10 cellular contexts compared by ENCODE assay signal in genomic region chr19:38394488-38394887, GRCh38. TPM values are rescaled to one million over a fixed set of nuclear protein-coding genes. Genes with fewer than 3 reads are reported as not detected.
DNase-seq lines count a peak whose midpoint lies in the region; ATAC-seq and TF ChIP-seq lines count a peak whose summit lies in the region.
"Had no signal": no experiment of that assay in that cellular context is flagged by ENCODE, and none has a peak within 500 bp of the region (broad histone marks: within the 10 kb centered on the region; RNA-seq: fewer than 3 reads in every experiment).

No MANE protein-coding gene starts in this region.

- H3K4me3 ChIP-seq in CD4-positive, alpha-beta memory T cell (ENCODE audit: low read length in 2 of 2): peak overlapping the region; percentile 29 to 51
- H3K4me3 ChIP-seq in neural progenitor cell (peak overlapping the region; percentile 31), Caco-2 (ENCODE audit: low read depth, low read length) (no peak overlapping the region)

- H3K36me3 Mint-ChIP-seq in CD4-positive, alpha-beta memory T cell: no peaks in the 10 kb centered on the region
- H3K36me3 Mint-ChIP-seq in neural progenitor cell (peaks cover 30% of the 10 kb centered on the region), Caco-2 (ENCODE audit: insufficient read depth, unreplicated experiment) (peaks cover 7% of the 10 kb centered on the region)

- no peak overlapping the region for H3K9ac ChIP-seq in neural progenitor cell

- ATAC-seq in HG02678 (IDR thresholded peaks at IDR 0.05; ENCODE audit: unreplicated experiment): no peak

- H3K36me3 ChIP-seq in CD4-positive, alpha-beta memory T cell (ENCODE audit: insufficient read depth, low read length): no peaks in the 10 kb centered on the region
- no peaks in the 10 kb centered on the region for H3K36me3 ChIP-seq in neural progenitor cell
- H3K36me3 ChIP-seq in Caco-2 (ENCODE audit: control insufficient read depth, insufficient read depth, low read length): no peaks in the 10 kb centered on the region

- DNase-seq in CD4-positive, alpha-beta memory T cell: peak; percentile 53 to 78 (median 58)
- DNase-seq in activated CD4-positive, CD25-positive, alpha-beta regulatory T cell treated with anti-CD3 and anti-CD28 coated beads, Interleukin-2, amount 50 U/mL, for 72 hours: peak; percentile 67
- DNase-seq in central memory CD4-positive, alpha-beta T cell: peak; percentile 56
- DNase-seq in neural progenitor cell (ENCODE audit: low spot score) (peak; percentile 86), Caco-2 (no peak), NCI-H2081 treated with DMSO at 0.1 percent for 48 hours (lab: John Stamatoyannopoulos, UW) (no peak), DMS153 (lab: John Stamatoyannopoulos, UW) (no peak)

- H3F3A ChIP-seq in neural progenitor cell (ENCODE audit: low read depth): peaks cover 8% of the 10 kb centered on the region

- no peak overlapping the region for H2AFZ ChIP-seq in neural progenitor cell (replicated peaks)

- no peaks in the 10 kb centered on the region for H3K9me3 ChIP-seq in CD4-positive, alpha-beta memory T cell (ENCODE audit: control insufficient read depth in 1 of 2, low read length in 2 of 2)
- H3K9me3 ChIP-seq in neural progenitor cell (ENCODE audit: low read depth) (no peaks in the 10 kb centered on the region), Caco-2 (no peaks in the 10 kb centered on the region)

- CTCF ChIA-PET in CD4-positive, alpha-beta memory T cell (lab: Charles Lee; ENCODE audit: partially characterized antibody): interaction anchor here (1.9 to 2.2 kb wide), 2 partner anchors 9 to 20 kb away, joined by 4 to 14 read pairs; partner anchors contain the start of genes FAM98C and PSMD8
- CTCF ChIA-PET in Caco-2 (lab: Charles Lee): interaction anchor here (1.1 kb wide), 1 partner anchor 10 kb away, joined by 3 read pairs; no protein-coding TSS in a partner anchor

- H3K4me1 ChIP-seq in CD4-positive, alpha-beta memory T cell (ENCODE audit: insufficient read depth, low read length): peaks cover 24% of the 10 kb centered on the region
- peaks cover 4% of the 10 kb centered on the region for H3K4me1 ChIP-seq in neural progenitor cell
- peaks cover 12% of the 10 kb centered on the region for H3K4me1 ChIP-seq in Caco-2

- no TSS peak for BruUV-seq in Caco-2 (replicated peaks; lab: Mats Ljungman, UMichigan)

- peak overlapping the region in 6 of 7 donors; percentile 32 to 89 (median 72) for H3K27ac Mint-ChIP-seq in CD4-positive, alpha-beta memory T cell
- H3K27ac Mint-ChIP-seq in neural progenitor cell: no peak overlapping the region
- H3K27ac Mint-ChIP-seq in Caco-2 (ENCODE audit: unreplicated experiment): no peak overlapping the region

- H3K27ac ChIP-seq in CD4-positive, alpha-beta memory T cell (ENCODE audit: low read depth, low read length): no peak overlapping the region
- H3K27ac ChIP-seq in neural progenitor cell: no peak overlapping the region
- H3K27ac ChIP-seq: VCaP had no signal

- peak overlapping the region; percentile 73 to 85 (median 80) for H3K4me3 Mint-ChIP-seq in CD4-positive, alpha-beta memory T cell
- H3K4me3 Mint-ChIP-seq in neural progenitor cell (no peak overlapping the region), Caco-2 (ENCODE audit: unreplicated experiment) (no peak overlapping the region)

- H3K9me3 Mint-ChIP-seq in CD4-positive, alpha-beta memory T cell: no peaks in the 10 kb centered on the region
- peaks cover 7% of the 10 kb centered on the region for H3K9me3 Mint-ChIP-seq in neural progenitor cell
- no peaks in the 10 kb centered on the region for H3K9me3 Mint-ChIP-seq in Caco-2 (ENCODE audit: unreplicated experiment)

- POLR2A ChIA-PET in CD4-positive, alpha-beta memory T cell (lab: Charles Lee; ENCODE audit: partially characterized antibody): interaction anchor here (0.6 to 3.2 kb wide), 12 partner anchors 9 to 1013 kb away, joined by 3 to 39 read pairs (median 4); partner anchors contain the start of genes CATSPERG, FAM98C, MRPS12 and PSMD8
- POLR2A ChIA-PET in Caco-2 (lab: Charles Lee): interaction anchor here (0.5 kb wide), 1 partner anchor 8 kb away, joined by 3 read pairs; no protein-coding TSS in a partner anchor

- intact Hi-C loops in CD4-positive, alpha-beta memory T cell (cut with micrococcal nuclease): no loop called here
- intact Hi-C loops in Caco-2 (cut with micrococcal nuclease; ENCODE audit: unreplicated experiment): no loop called here

- peaks cover 6% of the 10 kb centered on the region for H4K20me1 ChIP-seq in neural progenitor cell (ENCODE audit: low read depth)

- no peaks in the 10 kb centered on the region for H3K27me3 ChIP-seq in CD4-positive, alpha-beta memory T cell (ENCODE audit: insufficient read depth, low read length)
- peaks cover 28% of the 10 kb centered on the region for H3K27me3 ChIP-seq in neural progenitor cell
- no peaks in the 10 kb centered on the region for H3K27me3 ChIP-seq in Caco-2 (replicated peaks; ENCODE audit: control insufficient read depth, insufficient read depth, low read length)

- H3K4me2 ChIP-seq in neural progenitor cell: peak overlapping the region; percentile 65

- no peak for TF ChIP-seq CTCF in neural progenitor cell (IDR thresholded peaks at IDR 0.05)
- TF ChIP-seq CTCF in Caco-2 (IDR thresholded peaks at IDR 0.05; ENCODE audit: insufficient read depth in 1 of 2, low read depth in 1 of 2, low read length in 1 of 2, severe bottlenecking in 1 of 2, unreplicated experiment in 1 of 2): no peak

- no peaks in the 10 kb centered on the region for H3K27me3 Mint-ChIP-seq in CD4-positive, alpha-beta memory T cell
- H3K27me3 Mint-ChIP-seq in neural progenitor cell (ENCODE audit: insufficient read depth, low read depth) (peaks cover 8% of the 10 kb centered on the region), Caco-2 (ENCODE audit: insufficient read depth, unreplicated experiment) (peaks cover 2% of the 10 kb centered on the region)

- H3K4me1 Mint-ChIP-seq in CD4-positive, alpha-beta memory T cell: peaks cover 8 to 42% (median 23%) of the 10 kb centered on the region in 4 donors
- H3K4me1 Mint-ChIP-seq in neural progenitor cell: peaks cover 17% of the 10 kb centered on the region
- peaks cover 16% of the 10 kb centered on the region for H3K4me1 Mint-ChIP-seq in Caco-2 (ENCODE audit: low read depth, unreplicated experiment)

- no peaks in the 10 kb centered on the region for H3K79me2 ChIP-seq in neural progenitor cell (ENCODE audit: low read depth)

RNA-seq across cellular contexts. Expression of gene SPRED3, which starts 6.0 kb away (rescaled TPM):
- total RNA-seq in CD4-positive, alpha-beta memory T cell: 1 to 10 TPM; 3.0 to 3.8 TPM
- polyA plus RNA-seq in CD4-positive, alpha-beta memory T cell: under 1 TPM in 1 of 2 donors, not detected in 1; 0.07 TPM
- total RNA-seq in neural progenitor cell (ENCODE audit: low replicate concordance) (0.99 and 4.6 TPM in 2 replicates), Caco-2 (2022) (2.9 and 3.5 TPM in 2 replicates)

RNA-seq across cellular contexts. Expression of gene GGN, which starts 6.7 kb away (rescaled TPM):
- under 1 TPM in 1 of 2 experiments, not detected in 1; 0.15 TPM for total RNA-seq in CD4-positive, alpha-beta memory T cell
- polyA plus RNA-seq in CD4-positive, alpha-beta memory T cell: not detected
- total RNA-seq in neural progenitor cell (ENCODE audit: low replicate concordance) (1.0 TPM in 1 of 2 replicates, not detected in the other), Caco-2 (2022) (0.79 TPM in 1 of 2 replicates, not detected in the other)

RNA-seq across cellular contexts. Expression of gene FAM98C, which starts 8.4 kb away (rescaled TPM):
- total RNA-seq in CD4-positive, alpha-beta memory T cell: 10 to 100 TPM; 53.1 to 53.8 TPM
- 10 to 100 TPM; 18.2 to 22.2 TPM for polyA plus RNA-seq in CD4-positive, alpha-beta memory T cell
- total RNA-seq in neural progenitor cell (ENCODE audit: low replicate concordance): 3.5 and 13.2 TPM in 2 replicates
- 17.3 and 19.7 TPM in 2 replicates for total RNA-seq in Caco-2 (2022)

RNA-seq across cellular contexts. Expression of gene PSMD8, which starts 20.1 kb away (rescaled TPM):
- total RNA-seq in CD4-positive, alpha-beta memory T cell: 10 to 100 TPM; 89.6 to 90.6 TPM
- polyA plus RNA-seq in CD4-positive, alpha-beta memory T cell: 100 to 1,000 TPM; 178 to 197 TPM
- total RNA-seq in neural progenitor cell (ENCODE audit: low replicate concordance): 119 and 196 TPM in 2 replicates
- 264 and 274 TPM in 2 replicates for total RNA-seq in Caco-2 (2022)

RNA-seq across cellular contexts. Expression of gene RASGRP4, which starts 31.5 kb away (rescaled TPM):
- total RNA-seq in CD4-positive, alpha-beta memory T cell: under 1 TPM in 1 of 2 experiments, not detected in 1; 0.33 TPM
- polyA plus RNA-seq in CD4-positive, alpha-beta memory T cell: under 1 TPM; 0.06 to 0.31 TPM
- 0.09 TPM in 1 of 2 replicates, not detected in the other for total RNA-seq in neural progenitor cell (ENCODE audit: low replicate concordance)
- not detected in 2 replicates for total RNA-seq in Caco-2 (2022)
- polyA plus RNA-seq: neural cell had no signal

Comparison
In these comparisons a context has a peak if more than half of its experiments do, and no peak if none do; other contexts are left out.
1. DNase-seq: peak in CD4-positive, alpha-beta memory T cell (5 of 5), activated CD4-positive, CD25-positive, alpha-beta regulatory T cell treated with anti-CD3 and anti-CD28 coated beads, Interleukin-2, amount 50 U/mL, for 72 hours (single experiment), central memory CD4-positive, alpha-beta T cell (single experiment) and neural progenitor cell (single experiment); none in Caco-2 (0 of 2), NCI-H2081 treated with DMSO at 0.1 percent for 48 hours (single experiment) and DMS153 (single experiment).
2. H3K27ac Mint-ChIP-seq: peak in CD4-positive, alpha-beta memory T cell (6 of 7); none in neural progenitor cell (single experiment) and Caco-2 (single experiment).
3. H3K4me3 Mint-ChIP-seq: peak in CD4-positive, alpha-beta memory T cell (8 of 8); none in neural progenitor cell (single experiment) and Caco-2 (single experiment).